15 cellular contexts compared by ENCODE assay signal in the genomic region with DNA sequence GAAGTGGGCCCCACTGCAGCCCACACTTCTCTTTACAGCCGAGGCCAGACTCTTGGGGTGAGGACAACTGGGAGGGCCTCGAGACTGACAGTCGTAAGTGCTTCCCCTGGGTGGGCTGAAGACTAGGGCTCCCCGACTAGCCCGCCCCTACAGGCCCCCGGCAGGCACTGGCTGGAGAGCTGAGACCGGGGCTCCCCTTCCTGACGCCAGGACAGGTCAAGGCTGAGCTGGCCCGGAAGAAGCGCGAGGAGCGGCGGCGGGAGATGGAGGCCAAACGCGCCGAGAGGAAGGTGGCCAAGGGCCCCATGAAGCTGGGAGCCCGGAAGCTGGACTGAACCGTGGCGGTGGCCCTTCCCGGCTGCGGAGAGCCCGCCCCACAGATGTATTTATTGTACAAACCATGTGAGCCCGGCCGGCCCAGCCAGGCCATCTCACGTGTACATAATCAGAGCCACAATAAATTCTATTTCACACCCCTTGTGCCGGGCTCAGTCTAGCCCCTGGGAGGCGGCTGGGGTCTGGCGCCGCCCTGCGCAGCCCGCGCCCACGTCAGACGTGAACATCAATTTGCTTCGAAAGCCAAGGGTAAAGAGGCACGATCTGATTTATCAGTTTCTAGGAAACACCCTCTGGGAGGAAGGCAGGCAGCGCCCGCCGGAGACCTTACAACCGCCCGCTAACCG. TPM values are rescaled to one million over a fixed set of nuclear protein-coding genes. Genes with fewer than 3 reads are reported as not detected.
DNase-seq lines count a peak whose midpoint lies in the region; ATAC-seq and TF ChIP-seq lines count a peak whose summit lies in the region.
"Had no signal": no experiment of that assay in that cellular context is flagged by ENCODE, and none has a peak within 500 bp of the region (broad histone marks: within the 10 kb centered on the region; RNA-seq: fewer than 3 reads in every experiment).

No MANE protein-coding gene starts in this region.

- peak overlapping the region in 1 of 7 donors; percentile 38 for H3K27ac Mint-ChIP-seq in CD4-positive, alpha-beta memory T cell
- H3K27ac Mint-ChIP-seq: activated T-helper 17 cell treated with anti-CD3 and anti-CD28 coated beads, Interleukin-2, amount 50 U/mL, for 72 hours; endodermal cell had no signal

- no peak overlapping the region for H3K9ac ChIP-seq in mammary epithelial cell (ENCODE audit: insufficient read depth, low read length)
- no peak overlapping the region for H3K9ac ChIP-seq in neuronal stem cell (ENCODE audit: low read depth, low read length, poor library complexity)

- H3K4me3 ChIP-seq in CD4-positive, alpha-beta memory T cell (ENCODE audit: low read length in 2 of 2), result no peak overlapping the region
- no peak overlapping the region for H3K4me3 ChIP-seq in HEK293 (ENCODE audit: low read depth, low read length)
- H3K4me3 ChIP-seq in mammary epithelial cell (replicated peaks in 1 of 3; ENCODE audit: insufficient read depth in 1 of 3, low read depth in 2 of 3, low read length in 3 of 3), result no peak overlapping the region
- no peak overlapping the region for H3K4me3 ChIP-seq in neuronal stem cell (ENCODE audit: low read length in 2 of 2)
- H3K4me3 ChIP-seq: SJCRH30 had no signal

- H3K18ac ChIP-seq in neuronal stem cell (ENCODE audit: low read length), result no peak overlapping the region

- no peak overlapping the region for H2BK15ac ChIP-seq in neuronal stem cell (ENCODE audit: low read length)

- 96% methylated on average over 24 of the region's 43 CpGs for WGBS in mammary epithelial cell (ENCODE audit: low coverage, missing lambda C conversion rate)
- WGBS in neuronal stem cell (ENCODE audit: extremely low coverage in 2 of 2, insufficient read length in 2 of 2, insufficient replicate concordance in 1 of 2), 2 donors, result no CpG with 5 or more reads among the region's 43 CpGs

- in situ Hi-C loops in mammary epithelial cell (cut with MboI; ENCODE audit: low sequenced_read_pairs in 2 of 2), result no loop called here

- no peak for ATAC-seq in GM18907 (IDR thresholded peaks at IDR 0.05; ENCODE audit: unreplicated experiment)
- ATAC-seq: activated T-helper 17 cell treated with anti-CD3 and anti-CD28 coated beads, Interleukin-2, amount 50 U/mL, for 72 hours; sciatic nerve had no signal

- peak overlapping the region; percentile 60 for H2BK5ac ChIP-seq in neuronal stem cell (ENCODE audit: low read length)

- TSS peak; percentile 61 for BruUV-seq in mammary epithelial cell (replicated peaks; lab: Mats Ljungman, UMichigan)

- peaks cover 6 to 26% of the 10 kb centered on the region in 2 donors for H3K36me3 Mint-ChIP-seq in CD4-positive, alpha-beta memory T cell

- CTCF ChIA-PET in CD4-positive, alpha-beta memory T cell (lab: Charles Lee; ENCODE audit: partially characterized antibody), result interaction anchor here (3.1 to 4.1 kb wide), 2 partner anchors 50 to 55 kb away, joined by 9 to 17 read pairs; no protein-coding TSS in a partner anchor
- CTCF ChIA-PET in HEK293 (lab: Yijun Ruan, JAX), result interaction anchor here (1.0 to 1.1 kb wide), 2 partner anchors 33 to 55 kb away, joined by 3 to 4 read pairs; no protein-coding TSS in a partner anchor
- CTCF ChIA-PET in mammary epithelial cell (lab: Charles Lee; ENCODE audit: low non-redundant PET), result no interaction called here

- H3K4me1 Mint-ChIP-seq in CD4-positive, alpha-beta memory T cell, result peaks cover 8 to 26% (median 12%) of the 10 kb centered on the region in 4 donors
- H3K4me1 Mint-ChIP-seq: endodermal cell had no signal

- no peak overlapping the region for H3K14ac ChIP-seq in neuronal stem cell (ENCODE audit: low read length)

- no peaks in the 10 kb centered on the region for H3K27me3 ChIP-seq in CD4-positive, alpha-beta memory T cell (ENCODE audit: insufficient read depth, low read length)
- H3K27me3 ChIP-seq in mammary epithelial cell (ENCODE audit: insufficient read depth, low read length) (no peaks in the 10 kb centered on the region), neuronal stem cell (ENCODE audit: control insufficient read depth in 3 of 3, insufficient read depth in 3 of 3, low read depth in 1 of 3, low read length in 3 of 3) (peaks cover 0 to 38% (median 13%) of the 10 kb centered on the region in 3 experiments)
- H3K27me3 ChIP-seq: SJCRH30 had no signal

- no peaks in the 10 kb centered on the region for H3K79me2 ChIP-seq in mammary epithelial cell (ENCODE audit: insufficient read depth, low read length)

- peaks cover 3% of the 10 kb centered on the region for H3K79me1 ChIP-seq in neuronal stem cell (ENCODE audit: low read depth, low read length)

- no peak overlapping the region for H2BK120ac ChIP-seq in neuronal stem cell (ENCODE audit: low read depth, low read length)

- no peak overlapping the region for H2BK12ac ChIP-seq in neuronal stem cell (ENCODE audit: low read length)

- H3K4ac ChIP-seq in neuronal stem cell (ENCODE audit: low read length), result no peak overlapping the region

- no peak overlapping the region for H3K27ac ChIP-seq in CD4-positive, alpha-beta memory T cell (ENCODE audit: low read depth, low read length)
- H3K27ac ChIP-seq in HEK293 (ENCODE audit: extremely low read depth, low read depth, low read length) (no peak overlapping the region), mammary epithelial cell (ENCODE audit: insufficient read depth, low read depth, low read length) (no peak overlapping the region), neuronal stem cell (replicated peaks; ENCODE audit: low read length) (no peak overlapping the region)
- H3K27ac ChIP-seq: SJCRH30 had no signal

- peak overlapping the region; percentile 28 for H2AK5ac ChIP-seq in neuronal stem cell (ENCODE audit: low read depth, low read length)

- no peak overlapping the region for H3K4me2 ChIP-seq in mammary epithelial cell (ENCODE audit: insufficient read depth, low read depth, low read length)
- no peak overlapping the region for H3K4me2 ChIP-seq in neuronal stem cell (ENCODE audit: insufficient read depth, low read length, poor library complexity, severe bottlenecking)

- H2AFZ ChIP-seq in mammary epithelial cell (ENCODE audit: low read depth, low read length) (no peak overlapping the region), neuronal stem cell (ENCODE audit: low read length) (no peak overlapping the region)

- no peaks in the 10 kb centered on the region for H3K9me3 ChIP-seq in CD4-positive, alpha-beta memory T cell (ENCODE audit: control insufficient read depth in 1 of 2, low read length in 2 of 2)
- H3K9me3 ChIP-seq in HEK293 (ENCODE audit: control insufficient read depth, insufficient read depth, low read depth, low read length), result no peaks in the 10 kb centered on the region
- no peaks in the 10 kb centered on the region for H3K9me3 ChIP-seq in mammary epithelial cell (replicated peaks; ENCODE audit: insufficient read depth, low read length)
- no peaks in the 10 kb centered on the region for H3K9me3 ChIP-seq in neuronal stem cell (replicated peaks in 1 of 2; ENCODE audit: control insufficient read depth in 2 of 2, insufficient read depth in 1 of 2, low read depth in 1 of 2, low read length in 2 of 2)
- H3K9me3 ChIP-seq: SJCRH30 had no signal

- no peak overlapping the region for H4K91ac ChIP-seq in neuronal stem cell (ENCODE audit: low read depth, low read length, poor library complexity)

- dilution Hi-C loops in mammary epithelial cell (cut with HindIII; ENCODE audit: low sequenced_read_pairs), result no loop called here

- no peaks in the 10 kb centered on the region for H4K20me1 ChIP-seq in mammary epithelial cell (ENCODE audit: insufficient read depth, low read length)

- no peak for TF ChIP-seq CTCF in HEK293 (tag by site-specific recombination; IDR thresholded peaks at IDR 0.05)
- no peak for TF ChIP-seq CTCF in mammary epithelial cell (conservative IDR thresholded peaks at IDR 0.05 in 1 of 2, IDR thresholded peaks at IDR 0.05 in 1 of 2; ENCODE audit: extremely low read depth in 1 of 2, insufficient read depth in 1 of 2, low read depth in 1 of 2, low read length in 2 of 2)
- no peak for TF ChIP-seq CTCF in GM10266 (IDR thresholded peaks at IDR 0.05; ENCODE audit: control insufficient read depth, insufficient read depth, low read depth, missing control alignments)

- no peaks in the 10 kb centered on the region for H3K27me3 Mint-ChIP-seq in CD4-positive, alpha-beta memory T cell
- H3K27me3 Mint-ChIP-seq: activated T-helper 17 cell treated with anti-CD3 and anti-CD28 coated beads, Interleukin-2, amount 50 U/mL, for 72 hours had no signal

- peak overlapping the region in 5 of 8 donors; percentile 25 to 57 (median 39) for H3K4me3 Mint-ChIP-seq in CD4-positive, alpha-beta memory T cell
- H3K4me3 Mint-ChIP-seq: activated T-helper 17 cell treated with anti-CD3 and anti-CD28 coated beads, Interleukin-2, amount 50 U/mL, for 72 hours had no signal

- no peaks in the 10 kb centered on the region for H3K9me3 Mint-ChIP-seq in CD4-positive, alpha-beta memory T cell
- H3K9me3 Mint-ChIP-seq: activated T-helper 17 cell treated with anti-CD3 and anti-CD28 coated beads, Interleukin-2, amount 50 U/mL, for 72 hours; endodermal cell had no signal

- intact Hi-C loops in CD4-positive, alpha-beta memory T cell (cut with micrococcal nuclease), result no loop called here
- intact Hi-C loops in mammary epithelial cell (cut with micrococcal nuclease), result no loop called here

- peaks cover 13% of the 10 kb centered on the region for H3K36me3 ChIP-seq in CD4-positive, alpha-beta memory T cell (ENCODE audit: insufficient read depth, low read length)
- H3K36me3 ChIP-seq in HEK293 (ENCODE audit: control insufficient read depth in 2 of 2, insufficient read depth in 1 of 2, low read length in 2 of 2), result peaks cover 2 to 79% of the 10 kb centered on the region in 2 experiments; a peak in 2 of 3 replicates
- H3K36me3 ChIP-seq in mammary epithelial cell (ENCODE audit: insufficient read depth, low read length), result peaks cover 5% of the 10 kb centered on the region
- peaks cover 24 to 54% of the 10 kb centered on the region in 2 donors for H3K36me3 ChIP-seq in neuronal stem cell (replicated peaks in 1 of 2; ENCODE audit: control insufficient read depth in 2 of 2, insufficient read depth in 2 of 2, low read length in 2 of 2)

- H4K8ac ChIP-seq in neuronal stem cell (ENCODE audit: low read depth, low read length), result no peak overlapping the region

- POLR2A ChIA-PET in CD4-positive, alpha-beta memory T cell (lab: Charles Lee; ENCODE audit: partially characterized antibody), result interaction anchor here (1.0 to 9.1 kb wide), 9 partner anchors 13 to 77 kb away, joined by 3 to 110 read pairs (median 10); a partner anchor contains a TSS
- POLR2A ChIA-PET in HEK293 (lab: Yijun Ruan, JAX), result interaction anchor here (0.6 to 2.9 kb wide), 3 partner anchors 11 to 66 kb away, joined by 4 to 12 read pairs (median 5); a partner anchor contains a TSS

- peak in 1 of 5 donors; percentile 33 for DNase-seq in CD4-positive, alpha-beta memory T cell
- no peak for DNase-seq in mammary epithelial cell
- no peak for DNase-seq in neuronal stem cell (ENCODE audit: low spot score)
- DNase-seq in stimulated activated CD4-positive, alpha-beta T cell treated with anti-CD3 and anti-CD28 coated beads, Interleukin-2, amount 100 ng/mL, for 24 hours, result no peak
- no peak for DNase-seq in GM10266 (ENCODE audit: extremely low spot score)
- DNase-seq: activated CD4-positive, CD25-positive, alpha-beta regulatory T cell; Karpas-422; kidney glomerular epithelial cell; NCI-H187 had no signal

- peaks cover 14% of the 10 kb centered on the region for H3K4me1 ChIP-seq in CD4-positive, alpha-beta memory T cell (ENCODE audit: insufficient read depth, low read length)
- H3K4me1 ChIP-seq in HEK293 (ENCODE audit: control insufficient read depth, insufficient read depth, low read length), result peaks cover 3% of the 10 kb centered on the region; the same call in 1 of the 2 replicates
- peaks cover 27% of the 10 kb centered on the region for H3K4me1 ChIP-seq in mammary epithelial cell (ENCODE audit: insufficient read depth, low read length)
- peaks cover 0 to 10% of the 10 kb centered on the region in 2 donors for H3K4me1 ChIP-seq in neuronal stem cell (ENCODE audit: control insufficient read depth in 2 of 2, insufficient read depth in 1 of 2, low read depth in 1 of 2, low read length in 2 of 2)

- peak overlapping the region; percentile 89 for H3K23ac ChIP-seq in neuronal stem cell (ENCODE audit: low read depth, low read length, poor library complexity)

RNA-seq across cellular contexts. Expression of a gene that starts 13.5 kb away (rescaled TPM):
- total RNA-seq in CD4-positive, alpha-beta memory T cell, result 10 to 100 TPM; 72.5 to 81.3 TPM
- polyA plus RNA-seq in CD4-positive, alpha-beta memory T cell, result 10 to 100 TPM; 22.9 to 40.8 TPM
- total RNA-seq in mammary epithelial cell, result 10 to 100 TPM; 66.0 to 75.0 TPM
- 64.8 TPM for polyA plus RNA-seq in mammary epithelial cell
- 45.1 TPM for polyA minus RNA-seq in mammary epithelial cell
- 43.8 TPM for polyA plus RNA-seq in neuronal stem cell (2013, experiment 1 of 2)
- polyA plus RNA-seq in neuronal stem cell (2013, experiment 2 of 2), result 47.1 TPM

RNA-seq across cellular contexts. Expression of a gene that starts 19.8 kb away (rescaled TPM):
- total RNA-seq in CD4-positive, alpha-beta memory T cell, result 100 to 1,000 TPM; 201 to 211 TPM
- 10 to 100 TPM in 1 of 2 donors, 1 to 10 TPM in 1; 9.0 to 23.6 TPM for polyA plus RNA-seq in CD4-positive, alpha-beta memory T cell
- total RNA-seq in mammary epithelial cell, result 10 to 100 TPM; 21.0 to 42.5 TPM
- polyA plus RNA-seq in mammary epithelial cell, result 46.5 TPM
- 38.3 TPM for polyA minus RNA-seq in mammary epithelial cell
- 8.7 TPM for polyA plus RNA-seq in neuronal stem cell (2013, experiment 1 of 2)
- polyA plus RNA-seq in neuronal stem cell (2013, experiment 2 of 2), result 8.6 TPM

RNA-seq across cellular contexts. Expression of a gene that starts 31.9 kb away (rescaled TPM):
- 10 to 100 TPM; 24.6 to 27.5 TPM for total RNA-seq in CD4-positive, alpha-beta memory T cell
- 10 to 100 TPM; 70.1 to 74.9 TPM for polyA plus RNA-seq in CD4-positive, alpha-beta memory T cell
- 10 to 100 TPM; 35.2 to 52.8 TPM for total RNA-seq in mammary epithelial cell
- 60.2 TPM for polyA plus RNA-seq in mammary epithelial cell
- polyA minus RNA-seq in mammary epithelial cell, result 6.7 TPM
- 53.3 TPM for polyA plus RNA-seq in neuronal stem cell (2013, experiment 1 of 2)
- polyA plus RNA-seq in neuronal stem cell (2013, experiment 2 of 2), result 50.3 TPM

RNA-seq across cellular contexts. Expression of a gene that starts 34.0 kb away (rescaled TPM):
- 10 to 100 TPM; 68.9 to 71.4 TPM for total RNA-seq in CD4-positive, alpha-beta memory T cell
- polyA plus RNA-seq in CD4-positive, alpha-beta memory T cell, result 100 to 1,000 TPM; 130 to 164 TPM
- 10 to 100 TPM; 21.2 to 35.1 TPM for total RNA-seq in mammary epithelial cell
- 26.0 TPM for polyA plus RNA-seq in mammary epithelial cell
- 27.4 TPM for polyA minus RNA-seq in mammary epithelial cell
- 50.9 TPM for polyA plus RNA-seq in neuronal stem cell (2013, experiment 1 of 2)
- 50.0 TPM for polyA plus RNA-seq in neuronal stem cell (2013, experiment 2 of 2)

RNA-seq across cellular contexts. Expression of a gene that starts 37.5 kb away (rescaled TPM):
- 100 to 1,000 TPM; 151 to 154 TPM for total RNA-seq in CD4-positive, alpha-beta memory T cell
- 10 to 100 TPM in 1 of 2 donors, 1 to 10 TPM in 1; 8.9 to 25.2 TPM for polyA plus RNA-seq in CD4-positive, alpha-beta memory T cell
- total RNA-seq in mammary epithelial cell, result 10 to 100 TPM; 17.5 to 47.5 TPM
- polyA plus RNA-seq in mammary epithelial cell, result 17.7 TPM
- polyA minus RNA-seq in mammary epithelial cell, result 14.2 TPM
- polyA plus RNA-seq in neuronal stem cell (2013, experiment 1 of 2), result 7.3 TPM
- polyA plus RNA-seq in neuronal stem cell (2013, experiment 2 of 2), result 6.4 TPM

Comparison
In these comparisons a context has a peak if more than half of its experiments do, and no peak if none do; other contexts are left out.
1. RNA of a gene that starts 19.8 kb away (total RNA-seq): 201 to 211 TPM in CD4-positive, alpha-beta memory T cell; 21.0 to 42.5 TPM in mammary epithelial cell; every median in the first group is over 4 times any median in the second.